12 cellular contexts compared by ENCODE assay signal in the genomic region with DNA sequence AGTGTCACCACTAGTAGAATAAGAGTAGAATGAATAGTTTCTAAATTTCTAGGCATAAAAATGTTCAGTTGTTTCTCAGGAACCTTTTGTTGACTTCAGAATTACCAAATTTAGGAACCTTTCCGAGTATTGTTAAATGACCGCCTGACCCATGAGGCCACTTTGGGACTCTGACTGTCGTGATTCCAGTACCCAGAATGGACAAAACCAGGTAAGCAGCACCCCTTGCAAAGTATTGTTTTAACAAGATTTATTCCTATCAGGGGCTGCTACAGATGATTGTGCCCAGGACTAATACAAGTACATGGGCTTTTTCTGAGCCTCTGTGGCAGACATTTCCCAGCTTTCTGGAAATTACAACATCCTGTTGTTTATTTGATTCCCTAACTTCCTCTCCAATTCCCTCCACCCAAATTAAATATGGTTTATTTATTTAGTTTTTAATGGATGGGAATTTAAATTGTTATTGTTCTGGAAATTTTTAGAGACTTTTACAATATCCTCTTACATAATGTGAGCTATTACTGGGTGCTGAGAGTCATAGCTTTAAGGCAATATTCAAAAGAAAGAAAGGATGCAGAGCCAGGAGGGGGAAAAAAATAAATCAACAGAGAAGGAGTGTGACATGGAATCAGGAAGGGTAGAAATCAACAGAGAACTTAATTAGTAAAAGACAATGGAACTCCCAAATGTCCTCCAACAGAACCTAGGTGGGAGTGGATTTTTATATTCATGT. TPM values are rescaled to one million over a fixed set of nuclear protein-coding genes. Genes with fewer than 3 reads are reported as not detected.
DNase-seq lines count a peak whose midpoint lies in the region; ATAC-seq, FAIRE-seq and TF ChIP-seq lines count a peak whose summit lies in the region.
"Had no signal": no experiment of that assay in that cellular context is flagged by ENCODE, and none has a peak within 500 bp of the region (broad histone marks: within the 10 kb centered on the region; RNA-seq: fewer than 3 reads in every experiment).

No MANE protein-coding gene starts in this region.

- ATAC-seq in Right ventricle myocardium superior (ENCODE audit: poor library complexity) = no peak
- no peak for ATAC-seq in stimulated activated naive CD8-positive, alpha-beta T cell treated with anti-CD3 and anti-CD28 coated beads, Interleukin-15, amount 100 ng/mL, for 72 hours

- H3K9me3 ChIP-seq in left ventricle myocardium inferior (replicated peaks) (no peaks in the 10 kb centered on the region), parathyroid adenoma (ENCODE audit: control insufficient read depth, low read length) (no peaks in the 10 kb centered on the region)
- H3K9me3 ChIP-seq: BLaER1 treated with 17β-estradiol and CSF1 and Interleukin-3, amounts not matched to agents 10 nM and 100 nM; HAP-1 had no signal

- no peak for DNase-seq in left ventricle myocardium inferior
- DNase-seq in Right ventricle myocardium superior = no peak
- no peak for DNase-seq in activated T-cell treated with anti-CD3 and anti-CD28 coated beads, Interleukin-2, amount 50 U/mL, for 48 hours
- DNase-seq in stimulated activated naive CD8-positive, alpha-beta T cell treated with anti-CD3 and anti-CD28 coated beads, Interleukin-15, amount 100 ng/mL, for 72 hours = no peak
- no peak for DNase-seq in NCI-H446 (lab: John Stamatoyannopoulos, UW)
- DNase-seq: ACHN; CD4-positive, CD25-positive, alpha-beta regulatory T cell had no signal

- TF ChIP-seq CTCF in left ventricle myocardium inferior (IDR thresholded peaks at IDR 0.05; ENCODE audit: borderline replicate concordance) = no peak
- no peak for TF ChIP-seq CTCF in parathyroid adenoma (IDR thresholded peaks at IDR 0.05)

- H3K27me3 Mint-ChIP-seq in stimulated activated naive CD8-positive, alpha-beta T cell treated with anti-CD3 and anti-CD28 coated beads, Interleukin-15, amount 100 ng/mL, for 72 hours = no peaks in the 10 kb centered on the region

- no peaks in the 10 kb centered on the region for H3K36me3 ChIP-seq in left ventricle myocardium inferior
- H3K36me3 ChIP-seq in parathyroid adenoma (ENCODE audit: control insufficient read depth, insufficient read depth, low read length) = no peaks in the 10 kb centered on the region
- H3K36me3 ChIP-seq: BLaER1 treated with 17β-estradiol and CSF1 and Interleukin-3, amounts not matched to agents 10 nM and 100 nM; HAP-1 had no signal

- intact Hi-C loops in left ventricle myocardium inferior (cut with micrococcal nuclease) (no loop called here), Right ventricle myocardium superior (cut with DNase I) (no loop called here)

- H3K4me3 Mint-ChIP-seq in stimulated activated naive CD8-positive, alpha-beta T cell treated with anti-CD3 and anti-CD28 coated beads, Interleukin-15, amount 100 ng/mL, for 72 hours = no peak overlapping the region
- H3K4me3 Mint-ChIP-seq: CD4-positive, CD25-positive, alpha-beta regulatory T cell had no signal

- peak; percentile 85 for FAIRE-seq in endometrium (lab: Jason Lieb, UNC)
- FAIRE-seq: H1 had no signal

- no peak overlapping the region for H3K9ac ChIP-seq in parathyroid adenoma
- H3K9ac ChIP-seq: BLaER1 treated with 17β-estradiol and CSF1 and Interleukin-3, amounts not matched to agents 10 nM and 100 nM had no signal

- peaks cover 5 to 8% of the 10 kb centered on the region in 2 donors for H3K9me3 Mint-ChIP-seq in stimulated activated naive CD8-positive, alpha-beta T cell treated with anti-CD3 and anti-CD28 coated beads, Interleukin-15, amount 100 ng/mL, for 72 hours

- H3K4me1 Mint-ChIP-seq in stimulated activated naive CD8-positive, alpha-beta T cell treated with anti-CD3 and anti-CD28 coated beads, Interleukin-15, amount 100 ng/mL, for 72 hours = peaks cover 46% of the 10 kb centered on the region

- H2AFZ ChIP-seq in parathyroid adenoma = no peak overlapping the region

- H3K27ac ChIP-seq in left ventricle myocardium inferior (replicated peaks) = peak overlapping the region; percentile 73
- peak overlapping the region; percentile 54 for H3K27ac ChIP-seq in parathyroid adenoma
- H3K27ac ChIP-seq: BLaER1 treated with 17β-estradiol and CSF1 and Interleukin-3, amounts not matched to agents 10 nM and 100 nM had no signal

- H3K27me3 ChIP-seq in left ventricle myocardium inferior (ENCODE audit: low read depth) (no peaks in the 10 kb centered on the region), parathyroid adenoma (ENCODE audit: control insufficient read depth, insufficient read depth, low read length) (no peaks in the 10 kb centered on the region)
- H3K27me3 ChIP-seq: BLaER1 treated with 17β-estradiol and CSF1 and Interleukin-3, amounts not matched to agents 10 nM and 100 nM had no signal

- H3K4me1 ChIP-seq in left ventricle myocardium inferior (peaks cover 10% of the 10 kb centered on the region), parathyroid adenoma (no peaks in the 10 kb centered on the region)
- H3K4me1 ChIP-seq: HAP-1 had no signal

- no peaks in the 10 kb centered on the region for H3K79me2 ChIP-seq in parathyroid adenoma

- H3K4me3 ChIP-seq in left ventricle myocardium inferior (no peak overlapping the region), parathyroid adenoma (ENCODE audit: low read depth, low read length) (no peak overlapping the region)
- H3K4me3 ChIP-seq: BLaER1 treated with 17β-estradiol and CSF1 and Interleukin-3, amounts not matched to agents 10 nM and 100 nM; HAP-1 had no signal

- no peak overlapping the region for H3K4me2 ChIP-seq in parathyroid adenoma (ENCODE audit: low read length)
- H3K4me2 ChIP-seq: BLaER1 treated with 17β-estradiol and CSF1 and Interleukin-3, amounts not matched to agents 10 nM and 100 nM had no signal

- peak overlapping the region in 1 of 2 donors; percentile 40 for H3K27ac Mint-ChIP-seq in stimulated activated naive CD8-positive, alpha-beta T cell treated with anti-CD3 and anti-CD28 coated beads, Interleukin-15, amount 100 ng/mL, for 72 hours
- H3K27ac Mint-ChIP-seq: CD4-positive, CD25-positive, alpha-beta regulatory T cell had no signal

RNA-seq across cellular contexts. Expression of a gene that starts 37.4 kb away (rescaled TPM):
- 47.6 TPM for total RNA-seq in left ventricle myocardium inferior
- 56.9 TPM for total RNA-seq in Right ventricle myocardium superior
